In the genomic region with DNA sequence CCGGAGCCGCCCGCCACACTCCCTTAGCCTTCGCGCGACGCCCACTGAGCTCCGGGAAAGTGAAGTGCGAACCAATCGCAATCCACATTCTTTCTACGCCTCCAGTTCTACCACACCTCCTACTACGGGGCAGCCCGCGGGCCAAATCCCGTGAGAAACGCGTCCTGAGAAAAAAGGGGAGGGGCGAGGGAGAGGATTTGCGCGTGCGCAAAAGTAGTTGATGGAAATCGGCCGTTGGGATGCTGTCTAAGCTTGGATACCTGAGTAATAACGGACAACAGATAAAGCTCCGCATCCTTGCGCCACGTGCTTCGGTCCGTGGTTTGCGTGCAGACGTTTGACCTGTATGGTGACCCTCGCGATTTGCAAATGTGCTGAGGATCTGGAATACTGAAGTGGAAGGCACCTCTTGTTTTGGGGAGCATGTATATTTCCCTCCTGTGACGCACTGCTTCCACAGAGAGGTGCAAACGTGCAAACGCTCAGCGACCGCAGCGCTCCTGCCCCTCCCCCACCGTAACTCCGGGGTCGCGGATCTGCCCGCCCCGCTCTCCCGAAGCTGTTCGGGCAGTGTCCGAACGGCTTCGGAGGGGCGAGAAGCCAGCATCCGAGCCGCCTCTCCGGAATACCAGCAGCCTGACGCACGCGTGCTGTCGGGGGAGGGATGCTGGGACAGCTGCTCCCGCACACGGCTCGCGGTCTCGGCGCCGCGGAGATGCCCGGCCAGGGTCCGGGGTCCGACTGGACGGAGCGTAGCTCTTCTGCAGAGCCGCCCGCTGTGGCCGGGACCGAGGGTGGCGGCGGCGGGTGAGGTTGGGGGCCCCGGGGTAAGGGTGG, we compare ENCODE assay signal across 8 cellular contexts. TPM values are rescaled to one million over a fixed set of nuclear protein-coding genes. Genes with fewer than 3 reads are reported as not detected.
DNase-seq lines count a peak whose midpoint lies in the region; ATAC-seq lines count a peak whose summit lies in the region.

A gene with protein sequence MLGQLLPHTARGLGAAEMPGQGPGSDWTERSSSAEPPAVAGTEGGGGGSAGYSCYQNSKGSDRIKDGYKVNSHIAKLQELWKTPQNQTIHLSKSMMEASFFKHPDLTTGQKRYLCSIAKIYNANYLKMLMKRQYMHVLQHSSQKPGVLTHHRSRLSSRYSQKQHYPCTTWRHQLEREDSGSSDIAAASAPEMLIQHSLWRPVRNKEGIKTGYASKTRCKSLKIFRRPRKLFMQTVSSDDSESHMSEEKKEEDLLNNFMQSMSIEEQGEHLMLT (plus strand): TSS at position 634 of the 837 bp plus-strand sequence. CDS start 31 bp downstream, at position 665.
GPN3 (minus strand) TSS at position 46 of the 837 bp plus-strand sequence. CDS start 54 bp downstream, outside the sequence.

- ATAC-seq in GM19372 (IDR thresholded peaks at IDR 0.05; ENCODE audit: low read depth, unreplicated experiment) (peak; percentile 74), HG03558 (IDR thresholded peaks at IDR 0.05; ENCODE audit: extremely low read depth, unreplicated experiment) (peak; percentile 56), left lobe of liver (peak; percentile 91)

- peaks cover 30% of the 10 kb centered on the region for H3K36me3 Mint-ChIP-seq in dendritic cell treated with granulocyte-macrophage colony-stimulating factor and Interleukin-4, amounts not matched to agents 40 ng/mL and 50 ng/mL, for 4 days (ENCODE audit: low read depth)

- peak; percentile 54 to 97 (median 93) for DNase-seq in C1 segment of cervical spinal cord (lab: John Stamatoyannopoulos, UW)
- DNase-seq in NCI-H748 treated with DMSO at 0.1 percent for 48 hours (lab: John Stamatoyannopoulos, UW), result peak; percentile 97
- DNase-seq in activated CD4-positive, alpha-beta T cell treated with anti-CD3 and anti-CD28 coated beads, Interleukin-2, amount 50 U/mL, for 24 hours (ENCODE audit: low read depth in 1 of 2, low spot score in 1 of 2), result peak; percentile 86 to 96
- DNase-seq in left lobe of liver (ENCODE audit: low spot score), result peak; percentile 97
- DNase-seq in stimulated activated CD4-positive, alpha-beta T cell treated with anti-CD3 and anti-CD28 coated beads, Interleukin-2, amount 100 ng/mL, for 4 hours (ENCODE audit: low read depth), result peak; percentile 91

- H3K27ac Mint-ChIP-seq in dendritic cell treated with granulocyte-macrophage colony-stimulating factor and Interleukin-4, amounts not matched to agents 40 ng/mL and 50 ng/mL, for 4 days, result peak within 1 kb of the TSS; percentile 84

- peak within 1 kb of the TSS; percentile 96 for H3K4me3 Mint-ChIP-seq in dendritic cell treated with granulocyte-macrophage colony-stimulating factor and Interleukin-4, amounts not matched to agents 40 ng/mL and 50 ng/mL, for 4 days

- H3K27me3 Mint-ChIP-seq in dendritic cell treated with granulocyte-macrophage colony-stimulating factor and Interleukin-4, amounts not matched to agents 40 ng/mL and 50 ng/mL, for 4 days, result no peaks in the 10 kb centered on the region

- H3K9me3 Mint-ChIP-seq in dendritic cell treated with granulocyte-macrophage colony-stimulating factor and Interleukin-4, amounts not matched to agents 40 ng/mL and 50 ng/mL, for 4 days, result no peaks in the 10 kb centered on the region

- H3K4me1 Mint-ChIP-seq in dendritic cell treated with granulocyte-macrophage colony-stimulating factor and Interleukin-4, amounts not matched to agents 40 ng/mL and 50 ng/mL, for 4 days (ENCODE audit: low read depth), result peaks cover 33% of the 10 kb centered on the region

- intact Hi-C loops in dendritic cell treated with granulocyte-macrophage colony-stimulating factor and Interleukin-4, amounts not matched to agents 40 ng/mL and 50 ng/mL, for 4 days (cut with micrococcal nuclease), result loop anchor here (2.0 to 10.0 kb wide), 4 partner anchors 18 to 216 kb away; partner anchors contain the start of genes ARPC3, HVCN1, RAD9B and VPS29

RNA-seq across cellular contexts. Expression of the first gene that starts in this region (rescaled TPM):
- total RNA-seq in left lobe of liver, result 2.2 TPM

RNA-seq across cellular contexts. Expression of gene GPN3, which starts in this region (rescaled TPM):
- 16.6 TPM for total RNA-seq in left lobe of liver

Comparison
In these comparisons a context has a peak if more than half of its experiments do, and no peak if none do; other contexts are left out.
1. Peak in every context shown above with its lines: DNase-seq and ATAC-seq.